1 cellular context compared by ENCODE assay signal in the genomic region with DNA sequence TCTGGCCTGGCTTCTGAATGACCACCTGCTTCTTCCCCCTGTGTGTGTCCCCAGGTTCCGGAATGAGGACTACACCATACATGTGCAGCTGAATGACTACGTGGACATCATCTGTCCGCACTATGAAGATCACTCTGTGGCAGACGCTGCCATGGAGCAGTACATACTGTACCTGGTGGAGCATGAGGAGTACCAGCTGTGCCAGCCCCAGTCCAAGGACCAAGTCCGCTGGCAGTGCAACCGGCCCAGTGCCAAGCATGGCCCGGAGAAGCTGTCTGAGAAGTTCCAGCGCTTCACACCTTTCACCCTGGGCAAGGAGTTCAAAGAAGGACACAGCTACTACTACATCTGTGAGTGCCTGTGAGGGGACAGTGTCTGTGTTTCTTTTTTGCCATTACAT.
TF ChIP-seq lines count a peak whose summit lies in the region.

No MANE protein-coding gene starts in this region.

TF ChIP-seq in HepG2, 621 proteins besides CTCF, POLR2A, EP300 and RAD21 (continues in another document):
- no peak for TF ChIP-seq BHLHE40 (IDR thresholded peaks at IDR 0.05; ENCODE audit: low read length)
- TF ChIP-seq RFXAP (CRISPR knock-in tag; IDR thresholded peaks at IDR 0.05; ENCODE audit: borderline replicate concordance), result 0 out of 2 replicates have a peak, but pooled peaks have one; percentile 12
- 0 out of 2 replicates have a peak, but pooled peaks have one; percentile 19 for TF ChIP-seq SAP130 (CRISPR knock-in tag; IDR thresholded peaks at IDR 0.05; ENCODE audit: low read depth)
- no peak for TF ChIP-seq HHEX (CRISPR knock-in tag; IDR thresholded peaks at IDR 0.05)
- TF ChIP-seq, protein P1, sequence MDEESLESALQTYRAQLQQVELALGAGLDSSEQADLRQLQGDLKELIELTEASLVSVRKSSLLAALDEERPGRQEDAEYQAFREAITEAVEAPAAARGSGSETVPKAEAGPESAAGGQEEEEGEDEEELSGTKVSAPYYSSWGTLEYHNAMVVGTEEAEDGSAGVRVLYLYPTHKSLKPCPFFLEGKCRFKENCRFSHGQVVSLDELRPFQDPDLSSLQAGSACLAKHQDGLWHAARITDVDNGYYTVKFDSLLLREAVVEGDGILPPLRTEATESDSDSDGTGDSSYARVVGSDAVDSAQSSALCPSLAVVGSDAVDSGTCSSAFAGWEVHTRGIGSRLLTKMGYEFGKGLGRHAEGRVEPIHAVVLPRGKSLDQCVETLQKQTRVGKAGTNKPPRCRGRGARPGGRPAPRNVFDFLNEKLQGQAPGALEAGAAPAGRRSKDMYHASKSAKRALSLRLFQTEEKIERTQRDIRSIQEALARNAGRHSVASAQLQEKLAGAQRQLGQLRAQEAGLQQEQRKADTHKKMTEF (CRISPR knock-in tag; IDR thresholded peaks at IDR 0.05), result 0 out of 2 replicates have a peak, but pooled peaks have one; percentile 4
- TF ChIP-seq SSRP1 (CRISPR knock-in tag; IDR thresholded peaks at IDR 0.05), result no peak
- no peak for TF ChIP-seq ZNF138 (CRISPR knock-in tag; IDR thresholded peaks at IDR 0.05; ENCODE audit: low read depth)
- TF ChIP-seq PHF20 (CRISPR knock-in tag; IDR thresholded peaks at IDR 0.05), result no peak
- TF ChIP-seq ZNF776 (CRISPR knock-in tag; IDR thresholded peaks at IDR 0.05), result no peak
- TF ChIP-seq ZNF644 (CRISPR knock-in tag; IDR thresholded peaks at IDR 0.05; ENCODE audit: low read depth), result no peak
- TF ChIP-seq, protein P2, sequence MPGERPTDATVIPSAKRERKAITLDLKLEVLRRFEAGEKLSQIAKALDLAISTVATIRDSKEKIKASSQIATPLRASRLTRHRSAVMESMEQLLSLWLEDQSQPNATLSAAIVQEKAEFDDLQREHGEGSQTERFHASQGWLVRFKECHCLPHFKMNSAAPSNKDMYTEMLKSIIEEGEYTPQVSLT (CRISPR knock-in tag; IDR thresholded peaks at IDR 0.05; ENCODE audit: borderline replicate concordance, low read depth), result no peak
- TF ChIP-seq GFI1 (CRISPR knock-in tag; IDR thresholded peaks at IDR 0.05; ENCODE audit: borderline replicate concordance), result no peak
- no peak for TF ChIP-seq ZNF616 (CRISPR knock-in tag; IDR thresholded peaks at IDR 0.05; ENCODE audit: low read depth)
- TF ChIP-seq LCORL (IDR thresholded peaks at IDR 0.05), result no peak
- 0 out of 2 replicates have a peak, but pooled peaks have one; percentile 15 for TF ChIP-seq LCORL (CRISPR knock-in tag; IDR thresholded peaks at IDR 0.05)
- TF ChIP-seq, protein P3, sequence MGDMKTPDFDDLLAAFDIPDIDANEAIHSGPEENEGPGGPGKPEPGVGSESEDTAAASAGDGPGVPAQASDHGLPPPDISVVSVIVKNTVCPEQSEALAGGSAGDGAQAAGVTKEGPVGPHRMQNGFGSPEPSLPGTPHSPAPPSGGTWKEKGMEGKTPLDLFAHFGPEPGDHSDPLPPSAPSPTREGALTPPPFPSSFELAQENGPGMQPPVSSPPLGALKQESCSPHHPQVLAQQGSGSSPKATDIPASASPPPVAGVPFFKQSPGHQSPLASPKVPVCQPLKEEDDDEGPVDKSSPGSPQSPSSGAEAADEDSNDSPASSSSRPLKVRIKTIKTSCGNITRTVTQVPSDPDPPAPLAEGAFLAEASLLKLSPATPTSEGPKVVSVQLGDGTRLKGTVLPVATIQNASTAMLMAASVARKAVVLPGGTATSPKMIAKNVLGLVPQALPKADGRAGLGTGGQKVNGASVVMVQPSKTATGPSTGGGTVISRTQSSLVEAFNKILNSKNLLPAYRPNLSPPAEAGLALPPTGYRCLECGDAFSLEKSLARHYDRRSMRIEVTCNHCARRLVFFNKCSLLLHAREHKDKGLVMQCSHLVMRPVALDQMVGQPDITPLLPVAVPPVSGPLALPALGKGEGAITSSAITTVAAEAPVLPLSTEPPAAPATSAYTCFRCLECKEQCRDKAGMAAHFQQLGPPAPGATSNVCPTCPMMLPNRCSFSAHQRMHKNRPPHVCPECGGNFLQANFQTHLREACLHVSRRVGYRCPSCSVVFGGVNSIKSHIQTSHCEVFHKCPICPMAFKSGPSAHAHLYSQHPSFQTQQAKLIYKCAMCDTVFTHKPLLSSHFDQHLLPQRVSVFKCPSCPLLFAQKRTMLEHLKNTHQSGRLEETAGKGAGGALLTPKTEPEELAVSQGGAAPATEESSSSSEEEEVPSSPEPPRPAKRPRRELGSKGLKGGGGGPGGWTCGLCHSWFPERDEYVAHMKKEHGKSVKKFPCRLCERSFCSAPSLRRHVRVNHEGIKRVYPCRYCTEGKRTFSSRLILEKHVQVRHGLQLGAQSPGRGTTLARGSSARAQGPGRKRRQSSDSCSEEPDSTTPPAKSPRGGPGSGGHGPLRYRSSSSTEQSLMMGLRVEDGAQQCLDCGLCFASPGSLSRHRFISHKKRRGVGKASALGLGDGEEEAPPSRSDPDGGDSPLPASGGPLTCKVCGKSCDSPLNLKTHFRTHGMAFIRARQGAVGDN (CRISPR knock-in tag; IDR thresholded peaks at IDR 0.05), result peak; percentile 69
- TF ChIP-seq RARA (CRISPR knock-in tag; IDR thresholded peaks at IDR 0.05), result no peak
- no peak for TF ChIP-seq ZNF230 (CRISPR knock-in tag; IDR thresholded peaks at IDR 0.05)
- TF ChIP-seq AKAP8 (CRISPR knock-in tag; IDR thresholded peaks at IDR 0.05), result 0 out of 2 replicates have a peak, but pooled peaks have one; percentile 41
- TF ChIP-seq ZNF367 (CRISPR knock-in tag; IDR thresholded peaks at IDR 0.05; ENCODE audit: borderline replicate concordance), result no peak
- TF ChIP-seq, protein P4, sequence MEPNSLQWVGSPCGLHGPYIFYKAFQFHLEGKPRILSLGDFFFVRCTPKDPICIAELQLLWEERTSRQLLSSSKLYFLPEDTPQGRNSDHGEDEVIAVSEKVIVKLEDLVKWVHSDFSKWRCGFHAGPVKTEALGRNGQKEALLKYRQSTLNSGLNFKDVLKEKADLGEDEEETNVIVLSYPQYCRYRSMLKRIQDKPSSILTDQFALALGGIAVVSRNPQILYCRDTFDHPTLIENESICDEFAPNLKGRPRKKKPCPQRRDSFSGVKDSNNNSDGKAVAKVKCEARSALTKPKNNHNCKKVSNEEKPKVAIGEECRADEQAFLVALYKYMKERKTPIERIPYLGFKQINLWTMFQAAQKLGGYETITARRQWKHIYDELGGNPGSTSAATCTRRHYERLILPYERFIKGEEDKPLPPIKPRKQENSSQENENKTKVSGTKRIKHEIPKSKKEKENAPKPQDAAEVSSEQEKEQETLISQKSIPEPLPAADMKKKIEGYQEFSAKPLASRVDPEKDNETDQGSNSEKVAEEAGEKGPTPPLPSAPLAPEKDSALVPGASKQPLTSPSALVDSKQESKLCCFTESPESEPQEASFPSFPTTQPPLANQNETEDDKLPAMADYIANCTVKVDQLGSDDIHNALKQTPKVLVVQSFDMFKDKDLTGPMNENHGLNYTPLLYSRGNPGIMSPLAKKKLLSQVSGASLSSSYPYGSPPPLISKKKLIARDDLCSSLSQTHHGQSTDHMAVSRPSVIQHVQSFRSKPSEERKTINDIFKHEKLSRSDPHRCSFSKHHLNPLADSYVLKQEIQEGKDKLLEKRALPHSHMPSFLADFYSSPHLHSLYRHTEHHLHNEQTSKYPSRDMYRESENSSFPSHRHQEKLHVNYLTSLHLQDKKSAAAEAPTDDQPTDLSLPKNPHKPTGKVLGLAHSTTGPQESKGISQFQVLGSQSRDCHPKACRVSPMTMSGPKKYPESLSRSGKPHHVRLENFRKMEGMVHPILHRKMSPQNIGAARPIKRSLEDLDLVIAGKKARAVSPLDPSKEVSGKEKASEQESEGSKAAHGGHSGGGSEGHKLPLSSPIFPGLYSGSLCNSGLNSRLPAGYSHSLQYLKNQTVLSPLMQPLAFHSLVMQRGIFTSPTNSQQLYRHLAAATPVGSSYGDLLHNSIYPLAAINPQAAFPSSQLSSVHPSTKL (CRISPR knock-in tag; IDR thresholded peaks at IDR 0.05), result 0 out of 2 replicates have a peak, but pooled peaks have one; percentile 4
- TF ChIP-seq POLR2AphosphoS5 (IDR thresholded peaks at IDR 0.05; ENCODE audit: low read depth, low read length), result peak; percentile 39
- TF ChIP-seq ZKSCAN8 (CRISPR knock-in tag; IDR thresholded peaks at IDR 0.05; ENCODE audit: borderline replicate concordance), result no peak
- no peak for TF ChIP-seq FOSL2 (CRISPR knock-in tag; IDR thresholded peaks at IDR 0.05)
- 0 out of 2 replicates have a peak, but pooled peaks have one; percentile 8 for TF ChIP-seq HOXA5 (CRISPR knock-in tag; IDR thresholded peaks at IDR 0.05)
- TF ChIP-seq, protein P5, sequence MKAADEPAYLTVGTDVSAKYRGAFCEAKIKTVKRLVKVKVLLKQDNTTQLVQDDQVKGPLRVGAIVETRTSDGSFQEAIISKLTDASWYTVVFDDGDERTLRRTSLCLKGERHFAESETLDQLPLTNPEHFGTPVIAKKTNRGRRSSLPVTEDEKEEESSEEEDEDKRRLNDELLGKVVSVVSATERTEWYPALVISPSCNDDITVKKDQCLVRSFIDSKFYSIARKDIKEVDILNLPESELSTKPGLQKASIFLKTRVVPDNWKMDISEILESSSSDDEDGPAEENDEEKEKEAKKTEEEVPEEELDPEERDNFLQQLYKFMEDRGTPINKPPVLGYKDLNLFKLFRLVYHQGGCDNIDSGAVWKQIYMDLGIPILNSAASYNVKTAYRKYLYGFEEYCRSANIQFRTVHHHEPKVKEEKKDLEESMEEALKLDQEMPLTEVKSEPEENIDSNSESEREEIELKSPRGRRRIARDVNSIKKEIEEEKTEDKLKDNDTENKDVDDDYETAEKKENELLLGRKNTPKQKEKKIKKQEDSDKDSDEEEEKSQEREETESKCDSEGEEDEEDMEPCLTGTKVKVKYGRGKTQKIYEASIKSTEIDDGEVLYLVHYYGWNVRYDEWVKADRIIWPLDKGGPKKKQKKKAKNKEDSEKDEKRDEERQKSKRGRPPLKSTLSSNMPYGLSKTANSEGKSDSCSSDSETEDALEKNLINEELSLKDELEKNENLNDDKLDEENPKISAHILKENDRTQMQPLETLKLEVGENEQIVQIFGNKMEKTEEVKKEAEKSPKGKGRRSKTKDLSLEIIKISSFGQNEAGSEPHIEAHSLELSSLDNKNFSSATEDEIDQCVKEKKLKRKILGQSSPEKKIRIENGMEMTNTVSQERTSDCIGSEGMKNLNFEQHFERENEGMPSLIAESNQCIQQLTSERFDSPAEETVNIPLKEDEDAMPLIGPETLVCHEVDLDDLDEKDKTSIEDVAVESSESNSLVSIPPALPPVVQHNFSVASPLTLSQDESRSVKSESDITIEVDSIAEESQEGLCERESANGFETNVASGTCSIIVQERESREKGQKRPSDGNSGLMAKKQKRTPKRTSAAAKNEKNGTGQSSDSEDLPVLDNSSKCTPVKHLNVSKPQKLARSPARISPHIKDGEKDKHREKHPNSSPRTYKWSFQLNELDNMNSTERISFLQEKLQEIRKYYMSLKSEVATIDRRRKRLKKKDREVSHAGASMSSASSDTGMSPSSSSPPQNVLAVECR (CRISPR knock-in tag; IDR thresholded peaks at IDR 0.05; ENCODE audit: borderline replicate concordance), result peak; percentile 53; the same call in 1 of the 2 replicates
- TF ChIP-seq, protein P6, sequence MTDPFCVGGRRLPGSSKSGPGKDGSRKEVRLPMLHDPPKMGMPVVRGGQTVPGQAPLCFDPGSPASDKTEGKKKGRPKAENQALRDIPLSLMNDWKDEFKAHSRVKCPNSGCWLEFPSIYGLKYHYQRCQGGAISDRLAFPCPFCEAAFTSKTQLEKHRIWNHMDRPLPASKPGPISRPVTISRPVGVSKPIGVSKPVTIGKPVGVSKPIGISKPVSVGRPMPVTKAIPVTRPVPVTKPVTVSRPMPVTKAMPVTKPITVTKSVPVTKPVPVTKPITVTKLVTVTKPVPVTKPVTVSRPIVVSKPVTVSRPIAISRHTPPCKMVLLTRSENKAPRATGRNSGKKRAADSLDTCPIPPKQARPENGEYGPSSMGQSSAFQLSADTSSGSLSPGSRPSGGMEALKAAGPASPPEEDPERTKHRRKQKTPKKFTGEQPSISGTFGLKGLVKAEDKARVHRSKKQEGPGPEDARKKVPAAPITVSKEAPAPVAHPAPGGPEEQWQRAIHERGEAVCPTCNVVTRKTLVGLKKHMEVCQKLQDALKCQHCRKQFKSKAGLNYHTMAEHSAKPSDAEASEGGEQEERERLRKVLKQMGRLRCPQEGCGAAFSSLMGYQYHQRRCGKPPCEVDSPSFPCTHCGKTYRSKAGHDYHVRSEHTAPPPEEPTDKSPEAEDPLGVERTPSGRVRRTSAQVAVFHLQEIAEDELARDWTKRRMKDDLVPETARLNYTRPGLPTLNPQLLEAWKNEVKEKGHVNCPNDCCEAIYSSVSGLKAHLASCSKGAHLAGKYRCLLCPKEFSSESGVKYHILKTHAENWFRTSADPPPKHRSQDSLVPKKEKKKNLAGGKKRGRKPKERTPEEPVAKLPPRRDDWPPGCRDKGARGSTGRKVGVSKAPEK (CRISPR knock-in tag; IDR thresholded peaks at IDR 0.05; ENCODE audit: borderline replicate concordance), result no peak
- no peak for TF ChIP-seq ELF4 (CRISPR knock-in tag; IDR thresholded peaks at IDR 0.05; ENCODE audit: borderline replicate concordance)
- no peak for TF ChIP-seq ZNF292 (CRISPR knock-in tag; IDR thresholded peaks at IDR 0.05; ENCODE audit: borderline replicate concordance, low read depth)
- TF ChIP-seq, protein P7, sequence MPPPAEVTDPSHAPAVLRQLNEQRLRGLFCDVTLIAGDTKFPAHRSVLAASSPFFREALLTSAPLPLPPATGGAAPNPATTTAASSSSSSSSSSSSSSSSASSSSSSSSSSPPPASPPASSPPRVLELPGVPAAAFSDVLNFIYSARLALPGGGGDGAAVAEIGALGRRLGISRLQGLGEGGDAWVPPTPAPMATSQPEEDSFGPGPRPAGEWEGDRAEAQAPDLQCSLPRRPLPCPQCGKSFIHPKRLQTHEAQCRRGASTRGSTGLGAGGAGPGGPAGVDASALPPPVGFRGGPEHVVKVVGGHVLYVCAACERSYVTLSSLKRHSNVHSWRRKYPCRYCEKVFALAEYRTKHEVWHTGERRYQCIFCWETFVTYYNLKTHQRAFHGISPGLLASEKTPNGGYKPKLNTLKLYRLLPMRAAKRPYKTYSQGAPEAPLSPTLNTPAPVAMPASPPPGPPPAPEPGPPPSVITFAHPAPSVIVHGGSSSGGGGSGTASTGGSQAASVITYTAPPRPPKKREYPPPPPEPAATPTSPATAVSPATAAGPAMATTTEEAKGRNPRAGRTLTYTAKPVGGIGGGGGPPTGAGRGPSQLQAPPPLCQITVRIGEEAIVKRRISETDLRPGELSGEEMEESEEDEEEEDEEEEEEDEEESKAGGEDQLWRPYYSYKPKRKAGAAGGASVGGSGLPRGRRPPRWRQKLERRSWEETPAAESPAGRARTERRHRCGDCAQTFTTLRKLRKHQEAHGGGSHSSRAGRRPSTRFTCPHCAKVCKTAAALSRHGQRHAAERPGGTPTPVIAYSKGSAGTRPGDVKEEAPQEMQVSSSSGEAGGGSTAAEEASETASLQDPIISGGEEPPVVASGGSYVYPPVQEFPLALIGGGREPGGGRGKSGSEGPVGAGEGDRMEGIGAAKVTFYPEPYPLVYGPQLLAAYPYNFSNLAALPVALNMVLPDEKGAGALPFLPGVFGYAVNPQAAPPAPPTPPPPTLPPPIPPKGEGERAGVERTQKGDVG (CRISPR knock-in tag; IDR thresholded peaks at IDR 0.05; ENCODE audit: borderline replicate concordance), result no peak
- TF ChIP-seq KAT7 (CRISPR knock-in tag; IDR thresholded peaks at IDR 0.05; ENCODE audit: borderline replicate concordance), result 0 out of 2 replicates have a peak, but pooled peaks have one; percentile 12
- no peak for TF ChIP-seq HMG20B (CRISPR knock-in tag; conservative IDR thresholded peaks at IDR 0.05)
- no peak for TF ChIP-seq PHF21A (CRISPR knock-in tag; IDR thresholded peaks at IDR 0.05)
- TF ChIP-seq RBFOX2 (IDR thresholded peaks at IDR 0.05; ENCODE audit: low read depth, low read length), result peak; percentile 78
- no peak for TF ChIP-seq TBX3 (IDR thresholded peaks at IDR 0.05; ENCODE audit: borderline replicate concordance)
- no peak for TF ChIP-seq ONECUT2 (CRISPR knock-in tag; IDR thresholded peaks at IDR 0.05)
- TF ChIP-seq SNAPC2 (CRISPR knock-in tag; IDR thresholded peaks at IDR 0.05), result no peak
- TF ChIP-seq HNRNPK (IDR thresholded peaks at IDR 0.05; ENCODE audit: low read depth, low read length, poor library complexity, severe bottlenecking), result no peak
- no peak for TF ChIP-seq KLF11 (CRISPR knock-in tag; IDR thresholded peaks at IDR 0.05)
- TF ChIP-seq AGO2 (optimal IDR thresholded peaks at IDR 0.05; ENCODE audit: low read depth, low read length), result peak; percentile 40
- TF ChIP-seq POLR2G (IDR thresholded peaks at IDR 0.05; ENCODE audit: low read depth, low read length), result peak; percentile 46; the same call in 1 of the 2 replicates
